1 cellular context compared by ENCODE assay signal in the genomic region with DNA sequence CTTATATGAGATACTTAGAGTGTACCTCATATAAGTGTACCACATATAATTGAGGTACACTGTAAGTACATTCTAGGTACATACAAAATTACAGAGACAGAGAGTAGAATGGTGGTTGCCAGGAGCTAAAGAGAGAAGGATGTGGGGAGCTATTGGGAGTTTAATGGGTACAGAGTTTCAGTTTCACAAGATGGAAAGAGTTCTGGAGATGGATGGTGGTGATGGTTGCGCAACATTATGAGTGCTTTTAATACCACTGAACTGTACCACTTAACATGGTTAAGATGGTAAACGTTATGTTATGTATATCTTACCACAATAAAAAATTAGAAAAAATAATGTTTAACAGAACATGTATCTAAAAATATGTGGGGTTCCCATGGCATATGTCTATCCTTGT.
TF ChIP-seq lines count a peak whose summit lies in the region.

No MANE protein-coding gene starts in this region.

TF ChIP-seq in HepG2, 621 proteins besides CTCF, POLR2A, EP300 and RAD21:
- TF ChIP-seq CEBPB (IDR thresholded peaks at IDR 0.05; ENCODE audit: borderline replicate concordance, low read depth, low read length) (peak; percentile 97), CEBPG (CRISPR knock-in tag; IDR thresholded peaks at IDR 0.05) (peak; percentile 80)
- TF ChIP-seq, protein P1, sequence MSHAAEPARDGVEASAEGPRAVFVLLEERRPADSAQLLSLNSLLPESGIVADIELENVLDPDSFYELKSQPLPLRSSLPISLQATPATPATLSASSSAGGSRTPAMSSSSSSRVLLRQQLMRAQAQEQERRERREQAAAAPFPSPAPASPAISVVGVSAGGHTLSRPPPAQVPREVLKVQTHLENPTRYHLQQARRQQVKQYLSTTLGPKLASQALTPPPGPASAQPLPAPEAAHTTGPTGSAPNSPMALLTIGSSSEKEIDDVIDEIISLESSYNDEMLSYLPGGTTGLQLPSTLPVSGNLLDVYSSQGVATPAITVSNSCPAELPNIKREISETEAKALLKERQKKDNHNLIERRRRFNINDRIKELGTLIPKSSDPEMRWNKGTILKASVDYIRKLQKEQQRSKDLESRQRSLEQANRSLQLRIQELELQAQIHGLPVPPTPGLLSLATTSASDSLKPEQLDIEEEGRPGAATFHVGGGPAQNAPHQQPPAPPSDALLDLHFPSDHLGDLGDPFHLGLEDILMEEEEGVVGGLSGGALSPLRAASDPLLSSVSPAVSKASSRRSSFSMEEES (CRISPR knock-in tag; IDR thresholded peaks at IDR 0.05): no peak
